Comparison of ENCODE assay signal across 19 cellular contexts in the genomic region with DNA sequence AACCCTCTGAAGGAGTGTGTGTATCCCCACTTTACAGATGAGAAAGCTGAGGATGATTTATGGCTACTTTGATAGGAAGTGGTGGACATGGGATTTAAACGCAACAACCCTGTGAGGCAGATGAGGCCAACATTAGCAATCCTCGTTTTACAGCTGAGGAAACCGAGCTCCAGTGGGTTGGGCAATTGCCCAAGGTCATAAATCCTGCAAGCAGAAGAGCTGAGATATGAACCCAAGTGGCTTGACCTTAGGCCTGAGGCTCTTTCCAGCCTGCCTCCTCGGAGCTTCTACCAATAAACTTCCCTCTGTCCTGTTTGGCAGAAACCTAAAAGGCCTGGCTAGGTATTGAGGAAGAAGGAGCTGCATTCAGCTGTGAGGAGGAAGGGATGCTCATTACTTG.
"Had no signal": no experiment of that assay in that cellular context is flagged by ENCODE, and none has a peak within 500 bp of the region (broad histone marks: within the 10 kb centered on the region; RNA-seq: fewer than 3 reads in every experiment).

No MANE protein-coding gene starts in this region.

- H3K27me3 ChIP-seq: adrenal gland, colonic mucosa, esophagus muscularis mucosa, right atrium auricular region, transverse colon, vagina had no signal

- H3K27ac ChIP-seq: adrenal gland, colonic mucosa, esophagus muscularis mucosa, right atrium auricular region, transverse colon, vagina had no signal

- H3K9me3 ChIP-seq: adrenal gland, colonic mucosa, esophagus muscularis mucosa, right atrium auricular region, transverse colon, vagina had no signal

- H3K36me3 ChIP-seq: adrenal gland, colonic mucosa, esophagus muscularis mucosa, right atrium auricular region, transverse colon, vagina had no signal

- H3K4me1 ChIP-seq: adrenal gland, colonic mucosa, right atrium auricular region had no signal

- ATAC-seq: activated CD4-positive, CD25-positive, alpha-beta regulatory T cell treated with anti-CD3 and anti-CD28 coated beads, Interleukin-2, amount 50 U/mL, for 24 hours had no signal

- H3K4me3 ChIP-seq: adrenal gland, colonic mucosa, esophagus muscularis mucosa, right atrium auricular region, transverse colon, vagina had no signal

- DNase-seq: activated CD4-positive, alpha-beta T cell treated with anti-CD3 and anti-CD28 coated beads, Interleukin-2, amount 50 U/mL, for 4 hours; activated effector memory CD4-positive, alpha-beta T cell treated with Interleukin-2 at 50 U/mL for 16 hours; activated T-cell treated with anti-CD3 and anti-CD28 coated beads for 4 hours; adrenal gland; central memory CD4-positive, alpha-beta T cell; colonic mucosa; glutamatergic neuron; hypothalamus; kidney glomerular epithelial cell; mesendoderm; nephron progenitor cell; stimulated activated CD4-positive, alpha-beta T cell treated with anti-CD3 and anti-CD28 coated beads, Interleukin-2, amount 100 ng/mL, for 48 hours; stimulated activated naive CD4-positive, alpha-beta T cell; substantia nigra; transverse colon had no signal
